In genomic region chr10:127860632-127861031, GRCh38 we compare ENCODE assay signal across 36 cellular contexts. TPM values are rescaled to one million over a fixed set of nuclear protein-coding genes. Genes with fewer than 3 reads are reported as not detected.
"Had no signal": no experiment of that assay in that cellular context is flagged by ENCODE, and none has a peak within 500 bp of the region (broad histone marks: within the 10 kb centered on the region; RNA-seq: fewer than 3 reads in every experiment).

No MANE protein-coding gene starts in this region.

- H3K4me3 ChIP-seq: ascending aorta, cardiac muscle cell had no signal

- H3K9me3 ChIP-seq: ascending aorta had no signal

- H3K36me3 Mint-ChIP-seq: activated naive CD4-positive, alpha-beta T cell treated with anti-CD3 and anti-CD28 coated beads, Interleukin-2, amount 10 ng/mL, durations not matched to agents 7 days and 5 days; activated naive CD8-positive, alpha-beta T cell treated with anti-CD3 and anti-CD28 coated beads, Interleukin-2, amount 10 ng/mL, durations not matched to agents 7 days and 5 days; brain; T-cell had no signal

- H3K4me3 Mint-ChIP-seq: activated B cell treated with CpG ODN at 0.5 μM for 24 hours; activated CD4-positive, alpha-beta memory T cell treated with anti-CD3 and anti-CD28 coated beads, Interleukin-2, amount 10 ng/mL, durations not matched to agents 7 days and 5 days; activated CD4-positive, alpha-beta T cell treated with anti-CD3 and anti-CD28 coated beads, Interleukin-2, amount 10 ng/mL, durations not matched to agents 7 days and 5 days; activated CD8-positive, alpha-beta memory T cell treated with anti-CD3 and anti-CD28 coated beads, Interleukin-2, amount 10 ng/mL, durations not matched to agents 7 days and 5 days; activated CD8-positive, alpha-beta T cell treated with anti-CD3 and anti-CD28 coated beads, Interleukin-2, amount 10 ng/mL, durations not matched to agents 7 days and 5 days; activated naive CD4-positive, alpha-beta T cell treated with anti-CD3 and anti-CD28 coated beads, Interleukin-2, amount 10 ng/mL, durations not matched to agents 7 days and 5 days; activated naive CD4-positive, alpha-beta T cell treated with anti-CD3 and anti-CD28 coated beads, Interleukin-2, amount 50 U/mL, for 24 hours; activated naive CD8-positive, alpha-beta T cell; activated naive CD8-positive, alpha-beta T cell treated with anti-CD3 and anti-CD28 coated beads, Interleukin-2, amount 10 ng/mL, durations not matched to agents 7 days and 5 days; activated naive CD8-positive, alpha-beta T cell treated with anti-CD3 and anti-CD28 coated beads, Interleukin-2, amount 50 U/mL, for 24 hours; activated T-cell treated with anti-CD3 and anti-CD28 coated beads, Interleukin-2, amount 50 U/mL, for 24 hours; brain; central memory CD8-positive, alpha-beta T cell; T-cell; T-helper 1 cell treated with Interleukin-12 subunit alpha and Interleukin-12 subunit beta and Interleukin-4 antibody, amounts not matched to agents 30 μg/mL and 1 μg/mL, for 36 hours; T-helper 2 cell treated with Interferon-gamma antibody and Interleukin-4, amounts not matched to agents 5 μg/mL and 100 μg/mL, for 36 hours had no signal

- H3K27me3 ChIP-seq: ascending aorta, cardiac muscle cell had no signal

- H3K27me3 Mint-ChIP-seq: activated B cell treated with CpG ODN at 0.5 μM for 24 hours; activated CD4-positive, alpha-beta memory T cell treated with anti-CD3 and anti-CD28 coated beads, Interleukin-2, amount 10 ng/mL, durations not matched to agents 7 days and 5 days; activated CD4-positive, alpha-beta T cell treated with anti-CD3 and anti-CD28 coated beads, Interleukin-2, amount 10 ng/mL, durations not matched to agents 7 days and 5 days; activated CD8-positive, alpha-beta memory T cell treated with anti-CD3 and anti-CD28 coated beads, Interleukin-2, amount 10 ng/mL, durations not matched to agents 7 days and 5 days; activated naive CD8-positive, alpha-beta T cell had no signal

- H3K27ac Mint-ChIP-seq: activated B cell treated with CpG ODN at 0.5 μM for 24 hours; activated CD4-positive, alpha-beta memory T cell treated with anti-CD3 and anti-CD28 coated beads, Interleukin-2, amount 10 ng/mL, durations not matched to agents 7 days and 5 days; activated CD4-positive, alpha-beta T cell treated with anti-CD3 and anti-CD28 coated beads, Interleukin-2, amount 10 ng/mL, durations not matched to agents 7 days and 5 days; activated CD8-positive, alpha-beta memory T cell treated with anti-CD3 and anti-CD28 coated beads, Interleukin-2, amount 10 ng/mL, durations not matched to agents 7 days and 5 days; activated CD8-positive, alpha-beta T cell treated with anti-CD3 and anti-CD28 coated beads, Interleukin-2, amount 10 ng/mL, durations not matched to agents 7 days and 5 days; activated naive CD4-positive, alpha-beta T cell treated with anti-CD3 and anti-CD28 coated beads, Interleukin-2, amount 10 ng/mL, durations not matched to agents 7 days and 5 days; activated naive CD4-positive, alpha-beta T cell treated with anti-CD3 and anti-CD28 coated beads, Interleukin-2, amount 50 U/mL, for 24 hours; activated naive CD8-positive, alpha-beta T cell; activated naive CD8-positive, alpha-beta T cell treated with anti-CD3 and anti-CD28 coated beads, Interleukin-2, amount 10 ng/mL, durations not matched to agents 7 days and 5 days; activated naive CD8-positive, alpha-beta T cell treated with anti-CD3 and anti-CD28 coated beads, Interleukin-2, amount 50 U/mL, for 24 hours; activated T-cell treated with anti-CD3 and anti-CD28 coated beads, Interleukin-2, amount 50 U/mL, for 24 hours; activated T-helper 2 cell treated with anti-CD3 and anti-CD28 coated beads, Interferon-gamma antibody, Interleukin-2, Interleukin-4, amounts not matched to agents 10 μg/mL and 5 μg/mL and 100 μg/mL, durations not matched to agents 14 hours and 24 hours and 36 hours; brain; T-cell; T-helper 1 cell treated with Interleukin-12 subunit alpha and Interleukin-12 subunit beta and Interleukin-4 antibody, amounts not matched to agents 30 μg/mL and 1 μg/mL, for 36 hours; T-helper 2 cell treated with Interferon-gamma antibody and Interleukin-4, amounts not matched to agents 5 μg/mL and 100 μg/mL, for 36 hours had no signal

- H3K4me1 Mint-ChIP-seq: activated CD4-positive, alpha-beta memory T cell treated with anti-CD3 and anti-CD28 coated beads, Interleukin-2, amount 10 ng/mL, durations not matched to agents 7 days and 5 days; activated CD4-positive, alpha-beta T cell treated with anti-CD3 and anti-CD28 coated beads, Interleukin-2, amount 10 ng/mL, durations not matched to agents 7 days and 5 days; activated CD8-positive, alpha-beta memory T cell treated with anti-CD3 and anti-CD28 coated beads, Interleukin-2, amount 10 ng/mL, durations not matched to agents 7 days and 5 days; activated naive CD4-positive, alpha-beta T cell treated with anti-CD3 and anti-CD28 coated beads, Interleukin-2, amount 10 ng/mL, durations not matched to agents 7 days and 5 days; activated naive CD4-positive, alpha-beta T cell treated with anti-CD3 and anti-CD28 coated beads, Interleukin-2, amount 50 U/mL, for 24 hours; activated naive CD8-positive, alpha-beta T cell treated with anti-CD3 and anti-CD28 coated beads, Interleukin-2, amount 50 U/mL, for 24 hours; central memory CD8-positive, alpha-beta T cell; T-cell had no signal

- H3K9me3 Mint-ChIP-seq: activated naive CD8-positive, alpha-beta T cell treated with anti-CD3 and anti-CD28 coated beads, Interleukin-2, amount 10 ng/mL, durations not matched to agents 7 days and 5 days; activated T-cell treated with anti-CD3 and anti-CD28 coated beads, Interleukin-2, amount 50 U/mL, for 24 hours had no signal

- H3K36me3 ChIP-seq: ascending aorta, cardiac muscle cell had no signal

- DNase-seq: activated B cell treated with CpG ODN at 0.5 μM for 24 hours; activated CD4-positive, alpha-beta memory T cell treated with anti-CD3 and anti-CD28 coated beads, Interleukin-2, amount 10 ng/mL, durations not matched to agents 7 days and 5 days; activated CD4-positive, alpha-beta T cell treated with anti-CD3 and anti-CD28 coated beads for 4 hours; activated CD4-positive, alpha-beta T cell treated with anti-CD3 and anti-CD28 coated beads, Interleukin-2, amount 10 ng/mL, durations not matched to agents 7 days and 5 days; activated CD4-positive, alpha-beta T cell treated with anti-CD3 and anti-CD28 coated beads, Interleukin-2, amount 50 U/mL, for 48 hours; activated CD4-positive, CD25-positive, alpha-beta regulatory T cell treated with anti-CD3 and anti-CD28 coated beads, Interleukin-2, amount 50 U/mL, for 72 hours; activated CD8-positive, alpha-beta memory T cell treated with anti-CD3 and anti-CD28 coated beads for 24 hours; activated CD8-positive, alpha-beta memory T cell treated with anti-CD3 and anti-CD28 coated beads, Interleukin-2, amount 10 ng/mL, durations not matched to agents 7 days and 5 days; activated CD8-positive, alpha-beta memory T cell treated with anti-CD3 and anti-CD28 coated beads, Interleukin-2, amount 50 U/mL, for 48 hours; activated CD8-positive, alpha-beta T cell treated with anti-CD3 and anti-CD28 coated beads, Interleukin-2, amount 10 ng/mL, durations not matched to agents 7 days and 5 days; activated effector memory CD4-positive, alpha-beta T cell treated with Interleukin-2 at 50 U/mL for 16 hours; activated gamma-delta T cell; activated naive CD4-positive, alpha-beta T cell treated with anti-CD3 and anti-CD28 coated beads, Interleukin-2, amount 10 ng/mL, durations not matched to agents 7 days and 5 days; activated naive CD4-positive, alpha-beta T cell treated with Interleukin-2 at 50 U/mL for 16 hours; activated naive CD8-positive, alpha-beta T cell treated with anti-CD3 and anti-CD28 coated beads, Interleukin-2, amount 10 ng/mL, durations not matched to agents 7 days and 5 days; activated naive CD8-positive, alpha-beta T cell treated with anti-CD3 and anti-CD28 coated beads, Interleukin-2, amount 50 U/mL, for 24 hours; activated T-cell treated with anti-CD3 and anti-CD28 coated beads, Interleukin-2, amount 50 U/mL, for 24 hours; activated T-cell treated with anti-CD3 and anti-CD28 coated beads, Interleukin-2, amount 50 U/mL, for 48 hours; amygdala; anterior cingulate cortex; caudate nucleus; cerebellar nuclear complex; T-cell; T-helper 2 cell; T-helper 9 cell had no signal

- H3K27ac ChIP-seq: ascending aorta, cardiac muscle cell, VCaP had no signal

- H3K4me1 ChIP-seq: ascending aorta had no signal

RNA-seq across cellular contexts. Expression of gene CLRN3, which starts 32.1 kb away (rescaled TPM):
- total RNA-seq: activated B cell treated with CpG ODN at 0.5 μM for 24 hours; activated CD4-positive, alpha-beta memory T cell treated with anti-CD3 and anti-CD28 coated beads, Interleukin-2, amount 10 ng/mL, durations not matched to agents 7 days and 5 days; activated CD4-positive, alpha-beta T cell treated with anti-CD3 and anti-CD28 coated beads, Interleukin-2, amount 10 ng/mL, durations not matched to agents 7 days and 5 days; activated CD8-positive, alpha-beta memory T cell treated with anti-CD3 and anti-CD28 coated beads, Interleukin-2, amount 10 ng/mL, durations not matched to agents 7 days and 5 days; activated CD8-positive, alpha-beta T cell treated with anti-CD3 and anti-CD28 coated beads, Interleukin-2, amount 10 ng/mL, durations not matched to agents 7 days and 5 days; activated naive CD8-positive, alpha-beta T cell treated with anti-CD3 and anti-CD28 coated beads, Interleukin-2, amount 10 ng/mL, durations not matched to agents 7 days and 5 days; activated T-helper 2 cell treated with anti-CD3 and anti-CD28 coated beads, Interferon-gamma antibody, Interleukin-2, Interleukin-4, amounts not matched to agents 10 μg/mL and 5 μg/mL and 100 μg/mL, durations not matched to agents 14 hours and 24 hours and 36 hours; ascending aorta; bronchial epithelial cell; cardiac muscle cell; T-cell had no signal
- polyA plus RNA-seq: cardiac muscle cell had no signal
